In genomic region chr19:43640424-43640757, GRCh38 we compare ENCODE assay signal across 7 cellular contexts. TPM values are rescaled to one million over a fixed set of nuclear protein-coding genes. Genes with fewer than 3 reads are reported as not detected.
DNase-seq lines count a peak whose midpoint lies in the region; ATAC-seq, FAIRE-seq and TF ChIP-seq lines count a peak whose summit lies in the region.

No MANE protein-coding gene starts in this region.

- H3K27me3 ChIP-seq in IMR-90 (ENCODE audit: control insufficient read depth, insufficient read depth, low read length) (peaks cover 33% of the 10 kb centered on the region), ascending aorta (no peaks in the 10 kb centered on the region)

- peak overlapping the region; percentile 3 for H2AK9ac ChIP-seq in IMR-90 (replicated peaks; ENCODE audit: low read depth, low read length, poor library complexity)

- H3K27ac ChIP-seq in IMR-90 (ENCODE audit: insufficient read depth, low read length) (no peak overlapping the region), ascending aorta (no peak overlapping the region), kidney (ENCODE audit: low read depth in 2 of 2, low read length in 2 of 2) (no peak overlapping the region)

- no peaks in the 10 kb centered on the region for H3K36me3 ChIP-seq in IMR-90 (ENCODE audit: control insufficient read depth, insufficient read depth, low read length)
- no peaks in the 10 kb centered on the region for H3K36me3 ChIP-seq in ascending aorta
- H3K36me3 ChIP-seq in kidney (ENCODE audit: control insufficient read depth in 1 of 2, insufficient read depth in 2 of 2, low read length in 2 of 2): no peaks in the 10 kb centered on the region

- peak overlapping the region; percentile 28 for H3K27ac Mint-ChIP-seq in stimulated activated naive B cell treated with anti-CD40 and anti-IgM and Interleukin-4, amounts not matched to agents 10 μg/mL and 1 μg/mL and 100 μg/mL, for 72 hours

- no peaks in the 10 kb centered on the region for H4K20me1 ChIP-seq in IMR-90 (ENCODE audit: insufficient read depth, low read length)

- peak overlapping the region; percentile 5; the same call in 1 of the 2 replicates for H3K23ac ChIP-seq in IMR-90 (ENCODE audit: low read depth, low read length)

- no peak overlapping the region for H4K5ac ChIP-seq in IMR-90 (ENCODE audit: low read depth, low read length)

- POLR2A ChIA-PET in IMR-90 (lab: Charles Lee; ENCODE audit: unreplicated experiment): no interaction called here

- no peak overlapping the region for H2AK5ac ChIP-seq in IMR-90 (ENCODE audit: low read depth, low read length)

- H2AFZ ChIP-seq in IMR-90 (replicated peaks; ENCODE audit: low read length, poor library complexity): peak overlapping the region; percentile 92

- no peak overlapping the region for H2BK15ac ChIP-seq in IMR-90 (ENCODE audit: low read depth, low read length)

- H3K9me1 ChIP-seq in IMR-90 (ENCODE audit: insufficient read depth, low read length): no peaks in the 10 kb centered on the region

- in situ Hi-C loops in IMR-90 (cut with MboI; ENCODE audit: low sequenced_read_pairs): no loop called here

- no peak overlapping the region for H3K14ac ChIP-seq in IMR-90 (replicated peaks; ENCODE audit: low read depth, low read length)

- H3K9me3 ChIP-seq in IMR-90 (ENCODE audit: control insufficient read depth, insufficient read depth, low read length) (no peaks in the 10 kb centered on the region), ascending aorta (no peaks in the 10 kb centered on the region), kidney (ENCODE audit: control insufficient read depth in 1 of 2, low read length in 2 of 2) (no peaks in the 10 kb centered on the region)

- 20% methylated on average over 1 of the region's 9 CpGs; no CpG with 5 or more reads in 1 of the 2 experiments for WGBS in IMR-90 (ENCODE audit: extremely low coverage in 2 of 2, insufficient read length in 1 of 2), 2 experiments

- FAIRE-seq in kidney (lab: Jason Lieb, UNC): no peak

- H2BK20ac ChIP-seq in IMR-90 (ENCODE audit: low read depth, low read length): no peak overlapping the region

- no peak overlapping the region for H2BK120ac ChIP-seq in IMR-90 (ENCODE audit: low read depth, low read length)

- no peak overlapping the region for H4K91ac ChIP-seq in IMR-90 (ENCODE audit: insufficient read depth, low read depth, low read length)

- dilution Hi-C loops in IMR-90 (cut with HindIII; ENCODE audit: low sequenced_read_pairs, unreplicated experiment): no loop called here

- TF ChIP-seq POLR2A in IMR-90 (IDR thresholded peaks at IDR 0.05; ENCODE audit: low read depth, low read length): no peak

- no peaks in the 10 kb centered on the region for H3K36me3 Mint-ChIP-seq in stimulated activated naive B cell treated with anti-CD40 and anti-IgM and Interleukin-4, amounts not matched to agents 10 μg/mL and 1 μg/mL and 100 μg/mL, for 72 hours

- H3K4me1 ChIP-seq in IMR-90 (ENCODE audit: control insufficient read depth, insufficient read depth, low read length): peaks cover 6% of the 10 kb centered on the region
- H3K4me1 ChIP-seq in ascending aorta: peaks cover 0 to 7% of the 10 kb centered on the region in 2 donors
- peaks cover 0 to 8% of the 10 kb centered on the region in 2 donors for H3K4me1 ChIP-seq in kidney (ENCODE audit: control insufficient read depth in 1 of 2, insufficient read depth in 1 of 2, low read depth in 1 of 2, low read length in 2 of 2)

- BruUV-seq in IMR-90 (replicated peaks; lab: Mats Ljungman, UMichigan): no TSS peak

- intact Hi-C loops in IMR-90 (cut with micrococcal nuclease) (no loop called here), ascending aorta (cut with DNase I) (no loop called here), kidney (cut with DNase I) (no loop called here)

- no peaks in the 10 kb centered on the region for H3K9me3 Mint-ChIP-seq in stimulated activated naive B cell treated with anti-CD40 and anti-IgM and Interleukin-4, amounts not matched to agents 10 μg/mL and 1 μg/mL and 100 μg/mL, for 72 hours

- no peak overlapping the region for H2BK5ac ChIP-seq in IMR-90 (ENCODE audit: low read depth, low read length, poor library complexity, severe bottlenecking)

- no peaks in the 10 kb centered on the region for H3K79me1 ChIP-seq in IMR-90 (ENCODE audit: low read depth in 1 of 2, low read length in 2 of 2)

- H3K4ac ChIP-seq in IMR-90 (ENCODE audit: low read depth, low read length): no peak overlapping the region

- CTCF ChIA-PET in IMR-90 (lab: Yijun Ruan, JAX): no interaction called here

- no peak overlapping the region for H3K56ac ChIP-seq in IMR-90 (ENCODE audit: extremely low read depth, insufficient read depth, low read length)

- H4K8ac ChIP-seq in IMR-90 (ENCODE audit: low read depth in 2 of 2, low read length in 2 of 2): no peak overlapping the region

- no peak for ATAC-seq in IMR-90 (ENCODE audit: low read depth)
- no peak for ATAC-seq in stimulated activated naive B cell treated with anti-CD40 and anti-IgM and Interleukin-4, amounts not matched to agents 10 μg/mL and 1 μg/mL and 100 μg/mL, for 72 hours (replicated peaks)

- H3K4me3 Mint-ChIP-seq in stimulated activated naive B cell treated with anti-CD40 and anti-IgM and Interleukin-4, amounts not matched to agents 10 μg/mL and 1 μg/mL and 100 μg/mL, for 72 hours: peak overlapping the region; percentile 78 to 80

- H3K4me3 ChIP-seq in IMR-90 (ENCODE audit: insufficient read depth, low read depth, low read length) (peak overlapping the region; percentile 64), ascending aorta (peak overlapping the region; percentile 63 to 77), kidney (ENCODE audit: low read length in 2 of 2) (peak overlapping the region; percentile 50 to 55)

- H3K9ac ChIP-seq in IMR-90 (ENCODE audit: low read depth, low read length) (peak overlapping the region; percentile 12; the same call in 1 of the 2 replicates), kidney (ENCODE audit: low read length in 2 of 2) (peak overlapping the region in 1 of 2 donors; percentile 19)

- peaks cover 16 to 27% of the 10 kb centered on the region in 2 donors for H3K4me1 Mint-ChIP-seq in stimulated activated naive B cell treated with anti-CD40 and anti-IgM and Interleukin-4, amounts not matched to agents 10 μg/mL and 1 μg/mL and 100 μg/mL, for 72 hours

- no peak overlapping the region for H3K18ac ChIP-seq in IMR-90 (ENCODE audit: low read depth, low read length)

- DNase-seq in IMR-90 (no peak), ascending aorta (ENCODE audit: low spot score in 2 of 2) (no peak), kidney (no peak), GF-D8 (lab: John Stamatoyannopoulos, UW) (no peak), DMS153 treated with DMSO at 0.1 percent for 48 hours (lab: John Stamatoyannopoulos, UW; ENCODE audit: unreplicated experiment) (no peak)
- no peak for DNase-seq in stimulated activated naive B cell treated with anti-CD40 and anti-IgM and Interleukin-4, amounts not matched to agents 10 μg/mL and 1 μg/mL and 100 μg/mL, for 72 hours
- DNase-seq in stimulated activated CD4-positive, alpha-beta T cell treated with anti-CD3 and anti-CD28 coated beads, Interleukin-2, amount 100 ng/mL, for 48 hours: no peak

- H3K4me2 ChIP-seq in IMR-90 (ENCODE audit: low read depth, low read length): peak overlapping the region; percentile 96

- TF ChIP-seq RAD21 in IMR-90 (IDR thresholded peaks at IDR 0.05; ENCODE audit: low read length): no peak

- H3K27me3 Mint-ChIP-seq in stimulated activated naive B cell treated with anti-CD40 and anti-IgM and Interleukin-4, amounts not matched to agents 10 μg/mL and 1 μg/mL and 100 μg/mL, for 72 hours: peaks cover 46 to 62% of the 10 kb centered on the region in 2 donors

- TF ChIP-seq CTCF in IMR-90 (conservative IDR thresholded peaks at IDR 0.05; ENCODE audit: low read depth, low read length): no peak
- TF ChIP-seq CTCF in ascending aorta (IDR thresholded peaks at IDR 0.05): no peak
- TF ChIP-seq CTCF in kidney (IDR thresholded peaks at IDR 0.05; ENCODE audit: borderline replicate concordance, extremely low read depth, insufficient read depth): no peak

TF ChIP-seq in IMR-90, 13 proteins besides CTCF, POLR2A, EP300 and RAD21 (continues in another document):
- TF ChIP-seq MAFK (IDR thresholded peaks at IDR 0.05; ENCODE audit: low read depth, low read length) (no peak), NFE2L2 (IDR thresholded peaks at IDR 0.05; ENCODE audit: low read depth, low read length) (no peak), CEBPB (IDR thresholded peaks at IDR 0.05; ENCODE audit: low read depth, low read length) (no peak)

RNA-seq across cellular contexts. Expression of gene CADM4, which starts 0.7 kb away (rescaled TPM):
- total RNA-seq in IMR-90 (2012; rRNA removed): 1.7 and 2.0 TPM in 2 replicates
- polyA plus RNA-seq in IMR-90 (2012; rRNA removed): 4.0 and 4.9 TPM in 2 replicates
- 4.3 and 7.1 TPM in 2 replicates for polyA plus RNA-seq in IMR-90 (2012; cell fraction: cytosol; rRNA removed)
- 2.1 and 2.2 TPM in 2 replicates for polyA plus RNA-seq in IMR-90 (2012; cell fraction: nucleus; rRNA removed; ENCODE audit: low replicate concordance)
- 3.5 TPM for total RNA-seq in ascending aorta
- 25.3 TPM for total RNA-seq in kidney
- polyA plus RNA-seq in kidney (ENCODE audit: insufficient read depth, low read depth, low replicate concordance): 47.0 TPM

RNA-seq across cellular contexts. Expression of gene ZNF428, which starts 21.0 kb away (rescaled TPM):
- total RNA-seq in IMR-90 (2012; rRNA removed): 9.9 and 10.3 TPM in 2 replicates
- polyA plus RNA-seq in IMR-90 (2012; rRNA removed): 32.3 and 45.4 TPM in 2 replicates
- 49.1 and 54.4 TPM in 2 replicates for polyA plus RNA-seq in IMR-90 (2012; cell fraction: cytosol; rRNA removed)
- polyA plus RNA-seq in IMR-90 (2012; cell fraction: nucleus; rRNA removed; ENCODE audit: low replicate concordance): 16.4 and 17.3 TPM in 2 replicates
- 37.3 TPM for total RNA-seq in ascending aorta
- 44.3 TPM for total RNA-seq in kidney
- 95.4 TPM for polyA plus RNA-seq in kidney (ENCODE audit: insufficient read depth, low read depth, low replicate concordance)

RNA-seq across cellular contexts. Expression of gene SRRM5, which starts 28.5 kb away (rescaled TPM):
- not detected in 2 replicates for total RNA-seq in IMR-90 (2012; rRNA removed)
- polyA plus RNA-seq in IMR-90 (2012; rRNA removed): 0.10 TPM in 2 replicates
- polyA plus RNA-seq in IMR-90 (2012; cell fraction: cytosol; rRNA removed): 0.02 TPM in 1 of 2 replicates, not detected in the other
- 0.47 and 1.0 TPM in 2 replicates for polyA plus RNA-seq in IMR-90 (2012; cell fraction: nucleus; rRNA removed; ENCODE audit: low replicate concordance)
- total RNA-seq in ascending aorta: 0.32 TPM
- total RNA-seq in kidney: 0.28 TPM
- 0.22 TPM for polyA plus RNA-seq in kidney (ENCODE audit: insufficient read depth, low read depth, low replicate concordance)

RNA-seq across cellular contexts. Expression of gene PLAUR, which starts 29.6 kb away (rescaled TPM):
- total RNA-seq in IMR-90 (2012; rRNA removed): 112 and 115 TPM in 2 replicates
- 263 and 328 TPM in 2 replicates for polyA plus RNA-seq in IMR-90 (2012; rRNA removed)
- polyA plus RNA-seq in IMR-90 (2012; cell fraction: cytosol; rRNA removed): 330 and 334 TPM in 2 replicates
- 200 and 249 TPM in 2 replicates for polyA plus RNA-seq in IMR-90 (2012; cell fraction: nucleus; rRNA removed; ENCODE audit: low replicate concordance)
- 30.2 TPM for total RNA-seq in ascending aorta
- total RNA-seq in kidney: 17.0 TPM
- polyA plus RNA-seq in kidney (ENCODE audit: insufficient read depth, low read depth, low replicate concordance): 3.9 TPM

RNA-seq across cellular contexts. Expression of gene ZNF576, which starts 44.0 kb away (rescaled TPM):
- total RNA-seq in IMR-90 (2012; rRNA removed): 8.6 and 13.8 TPM in 2 replicates
- polyA plus RNA-seq in IMR-90 (2012; rRNA removed): 19.5 and 24.9 TPM in 2 replicates
- 15.5 and 19.7 TPM in 2 replicates for polyA plus RNA-seq in IMR-90 (2012; cell fraction: cytosol; rRNA removed)
- 8.5 and 11.8 TPM in 2 replicates for polyA plus RNA-seq in IMR-90 (2012; cell fraction: nucleus; rRNA removed; ENCODE audit: low replicate concordance)
- 3.1 TPM for total RNA-seq in ascending aorta
- total RNA-seq in kidney: 15.3 TPM
- polyA plus RNA-seq in kidney (ENCODE audit: insufficient read depth, low read depth, low replicate concordance): 25.6 TPM
